ENCODE assay signal across 11 cellular contexts in genomic region chr10:42428534-42428933, GRCh38.
DNase-seq lines count a peak whose midpoint lies in the region; ATAC-seq and TF ChIP-seq lines count a peak whose summit lies in the region.
"Had no signal": no experiment of that assay in that cellular context is flagged by ENCODE, and none has a peak within 500 bp of the region (broad histone marks: within the 10 kb centered on the region; RNA-seq: fewer than 3 reads in every experiment).

No MANE protein-coding gene starts in this region.

- WGBS in ovary, 3 donors: 82 to 91% (median 87%) methylated on average over 1 of the region's 1 CpG

- DNase-seq in AG10803 (ENCODE audit: low read depth) (peak; percentile 0), GM20000 (ENCODE audit: low spot score) (no peak), SK-MEL-5 (ENCODE audit: low read depth, low spot score) (peak; percentile 39), inferior parietal cortex (ENCODE audit: extremely low spot score) (peak; percentile 48), glomerular visceral epithelial cell (ENCODE audit: extremely low spot score) (no peak), midbrain (lab: John Stamatoyannopoulos, UW) (no peak), ovary (no peak)
- DNase-seq: H7, NCI-H1048 had no signal

- no peak overlapping the region for H3K27ac ChIP-seq in ovary
- H3K27ac ChIP-seq: suprapubic skin had no signal

- no peaks in the 10 kb centered on the region for H3K36me3 ChIP-seq in ovary
- H3K36me3 ChIP-seq: suprapubic skin had no signal

- TF ChIP-seq CTCF in AG10803 (conservative IDR thresholded peaks at IDR 0.05; ENCODE audit: low read length) (peak; percentile 56), GM20000 (IDR thresholded peaks at IDR 0.05; ENCODE audit: extremely low read depth, missing control alignments) (peak; percentile 4), ovary (IDR thresholded peaks at IDR 0.05) (no peak)

- no peaks in the 10 kb centered on the region for H3K9me3 ChIP-seq in ovary
- H3K9me3 ChIP-seq: suprapubic skin had no signal

- intact Hi-C loops in ovary (cut with DNase I): no loop called here

- ATAC-seq in GM21529 (IDR thresholded peaks at IDR 0.05; ENCODE audit: unreplicated experiment): no peak

- H3K4me1 ChIP-seq in ovary (ENCODE audit: insufficient read depth): no peaks in the 10 kb centered on the region
- H3K4me1 ChIP-seq: suprapubic skin had no signal

- no peak overlapping the region for H3K4me3 ChIP-seq in AG10803 (ENCODE audit: low read length)
- no peak overlapping the region for H3K4me3 ChIP-seq in ovary
- H3K4me3 ChIP-seq: suprapubic skin had no signal

- in situ Hi-C loops in SK-MEL-5 (cut with HindIII; ENCODE audit: low pct_unique_long_range_greater_than_20kb, low sequenced_read_pairs): no loop called here

- no peaks in the 10 kb centered on the region for H3K27me3 ChIP-seq in ovary
- H3K27me3 ChIP-seq: suprapubic skin had no signal

- TF ChIP-seq POLR2A in ovary (IDR thresholded peaks at IDR 0.05): no peak

- no peak for TF ChIP-seq EP300 in ovary (IDR thresholded peaks at IDR 0.05)

Comparison
In these comparisons a context has a peak if more than half of its experiments do, and no peak if none do; other contexts are left out.
1. DNase-seq: peak in AG10803 (single experiment), SK-MEL-5 (single experiment) and inferior parietal cortex (single experiment); none in GM20000 (single experiment), glomerular visceral epithelial cell (single experiment), midbrain (single experiment) and ovary (0 of 5).
2. CTCF ChIP-seq: peak in AG10803 (single experiment) and GM20000 (single experiment); none in ovary (0 of 3).